In the genomic region with DNA sequence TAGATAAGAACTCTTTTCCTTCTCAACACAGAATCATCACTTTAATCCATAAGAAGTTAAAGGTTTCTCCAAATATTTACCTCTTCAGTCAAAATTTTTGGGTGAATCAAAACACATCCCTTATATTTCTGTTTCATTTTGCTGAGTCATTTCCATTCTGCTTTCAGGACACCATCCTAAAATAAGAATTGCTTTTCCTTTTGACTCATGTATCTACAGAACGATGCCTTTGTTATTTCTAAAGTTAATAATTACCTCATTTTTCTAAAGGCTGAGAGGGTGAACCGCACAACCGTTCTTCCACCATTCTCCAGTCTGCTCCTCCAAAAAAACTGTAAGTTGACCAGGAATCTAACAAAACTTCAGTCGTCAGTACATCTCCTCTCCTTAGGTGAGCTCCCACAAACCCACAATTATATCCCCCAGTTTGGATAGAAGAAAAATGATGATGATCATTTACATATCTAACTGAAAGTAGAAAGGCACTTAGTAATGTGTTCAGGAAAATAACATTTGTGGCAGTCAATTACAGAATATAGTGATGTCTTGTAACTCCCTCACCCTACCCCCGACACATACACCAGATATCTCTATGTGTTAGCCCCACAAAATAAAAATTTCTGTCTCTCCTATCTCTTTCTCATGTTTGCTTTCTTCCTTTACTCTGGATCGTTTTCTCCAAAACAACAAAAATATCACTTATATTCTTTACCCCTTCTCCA, we compare ENCODE assay signal across 11 cellular contexts.
A peak's percentile ranks its signal among the peaks of the same experiment; 100 is the strongest.
DNase-seq lines count a peak whose midpoint lies in the region; ATAC-seq and TF ChIP-seq lines count a peak whose summit lies in the region.
"Had no signal": no experiment of that assay in that cellular context is flagged by ENCODE, and none has a peak within 500 bp of the region (broad histone marks: within the 10 kb centered on the region; RNA-seq: fewer than 3 reads in every experiment).

No MANE protein-coding gene starts in this region.

- TF ChIP-seq POLR2A in thyroid gland (IDR thresholded peaks at IDR 0.05) (no peak), upper lobe of left lung (IDR thresholded peaks at IDR 0.05) (no peak)

- H3K4me1 ChIP-seq in thyroid gland = no peaks in the 10 kb centered on the region
- H3K4me1 ChIP-seq in upper lobe of left lung = no peaks in the 10 kb centered on the region

- intact Hi-C loops in thyroid gland (cut with DNase I) (no loop called here), cardiac septum (cut with DNase I) (no loop called here)

- H3K27ac ChIP-seq in thyroid gland (no peak overlapping the region), upper lobe of left lung (no peak overlapping the region)
- H3K27ac ChIP-seq: cardiac muscle cell had no signal

- H3K9me3 ChIP-seq in thyroid gland (no peaks in the 10 kb centered on the region), upper lobe of left lung (no peaks in the 10 kb centered on the region)

- no peak for TF ChIP-seq EP300 in upper lobe of left lung (IDR thresholded peaks at IDR 0.05)

- 77 to 78% methylated on average over 6 of the region's 6 CpGs for WGBS in thyroid gland, 2 donors
- WGBS in upper lobe of left lung, 2 donors = 57 to 63% methylated on average over 6 of the region's 6 CpGs

- H3K27me3 ChIP-seq in thyroid gland (no peaks in the 10 kb centered on the region), upper lobe of left lung (no peaks in the 10 kb centered on the region)
- H3K27me3 ChIP-seq: cardiac muscle cell had no signal

- ATAC-seq in GM19438 (IDR thresholded peaks at IDR 0.05; ENCODE audit: low read depth, unreplicated experiment) (peak; percentile 91), HG02943 (IDR thresholded peaks at IDR 0.05; ENCODE audit: low read depth, unreplicated experiment) (peak; percentile 94), upper lobe of left lung (ENCODE audit: low FRiP score in 2 of 2) (no peak)
- ATAC-seq: naive thymus-derived CD8-positive, alpha-beta T cell had no signal

- H3K4me3 ChIP-seq in thyroid gland (replicated peaks in 1 of 3) (no peak overlapping the region), upper lobe of left lung (no peak overlapping the region)
- H3K4me3 ChIP-seq: cardiac muscle cell had no signal

- TF ChIP-seq CTCF in thyroid gland (IDR thresholded peaks at IDR 0.05) = no peak
- TF ChIP-seq CTCF in upper lobe of left lung (IDR thresholded peaks at IDR 0.05) = no peak

- H3K36me3 ChIP-seq in thyroid gland = no peaks in the 10 kb centered on the region
- H3K36me3 ChIP-seq in upper lobe of left lung = no peaks in the 10 kb centered on the region
- H3K36me3 ChIP-seq: cardiac muscle cell had no signal

- in situ Hi-C loops in ACHN (cut with HindIII; ENCODE audit: low pct_ligation_motif_present, low pct_unique_long_range_greater_than_20kb, low sequenced_read_pairs) = no loop called here

- DNase-seq in ACHN = peak; percentile 52
- peak; percentile 33 for DNase-seq in LoVo (ENCODE audit: low spot score)
- no peak for DNase-seq in ecto neural progenitor cell (ENCODE audit: low spot score)
- no peak for DNase-seq in thyroid gland
- no peak for DNase-seq in upper lobe of left lung
- no peak for DNase-seq in cardiac septum (ENCODE audit: low spot score)
- DNase-seq: naive thymus-derived CD8-positive, alpha-beta T cell; NCI-H446 had no signal

Comparison
In these comparisons a context has a peak if more than half of its experiments do, and no peak if none do; other contexts are left out.
1. DNase-seq: peak in ACHN (single experiment) and LoVo (single experiment); none in ecto neural progenitor cell (single experiment), thyroid gland (0 of 2), upper lobe of left lung (0 of 2) and cardiac septum (single experiment).
2. ATAC-seq: peak in GM19438 (single experiment) and HG02943 (single experiment); none in upper lobe of left lung (0 of 2).